ENCODE assay signal across 21 cellular contexts in the genomic region with DNA sequence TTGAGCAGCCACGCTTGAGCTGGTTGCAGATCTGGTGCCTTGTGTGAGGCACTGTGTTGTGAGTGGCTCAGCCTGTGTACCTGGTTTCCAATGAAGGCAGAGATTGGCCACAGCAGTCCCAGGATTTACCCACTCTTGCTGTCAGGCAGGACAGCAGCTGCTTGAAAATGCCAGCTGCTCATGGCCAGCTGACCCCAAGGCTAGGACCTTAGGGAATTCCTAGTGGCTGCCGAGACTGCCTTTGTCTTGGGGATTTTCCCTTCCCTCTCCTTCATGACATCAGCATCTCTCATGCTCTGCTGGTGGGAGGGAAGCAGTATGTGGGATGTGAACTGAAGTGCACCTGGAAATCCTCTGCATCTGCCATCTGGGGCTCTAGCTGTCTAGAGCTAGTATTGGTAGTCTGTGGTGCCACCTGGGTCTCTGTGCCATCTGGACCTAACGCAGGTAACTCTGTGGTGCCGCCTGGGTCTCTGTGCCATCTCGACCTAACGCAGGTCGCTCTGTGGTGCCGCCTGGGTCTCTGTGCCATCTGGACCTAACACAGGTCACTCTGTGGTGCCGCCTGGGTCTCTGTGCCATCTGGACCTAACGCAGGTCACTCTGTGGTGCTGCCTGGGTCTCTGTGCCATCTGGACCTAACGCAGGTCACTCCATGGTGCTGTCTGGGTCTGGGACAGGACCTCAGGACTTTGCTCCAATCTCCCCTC. TPM values are rescaled to one million over a fixed set of nuclear protein-coding genes. Genes with fewer than 3 reads are reported as not detected.
DNase-seq lines count a peak whose midpoint lies in the region; ATAC-seq and TF ChIP-seq lines count a peak whose summit lies in the region.
"Had no signal": no experiment of that assay in that cellular context is flagged by ENCODE, and none has a peak within 500 bp of the region (broad histone marks: within the 10 kb centered on the region; RNA-seq: fewer than 3 reads in every experiment).

No MANE protein-coding gene starts in this region.

- no peaks in the 10 kb centered on the region for H3K9me3 Mint-ChIP-seq in activated CD4-positive, alpha-beta T cell treated with anti-CD3 and anti-CD28 coated beads, Interleukin-2, amount 10 ng/mL, durations not matched to agents 24 days and 14 days
- H3K9me3 Mint-ChIP-seq: activated CD8-positive, alpha-beta T cell treated with anti-CD3 and anti-CD28 coated beads for 36 hours; CD8-positive, alpha-beta memory T cell had no signal

- no peak overlapping the region for H2BK5ac ChIP-seq in mesenchymal stem cell (ENCODE audit: low read depth, low read length, poor library complexity, severe bottlenecking)

- H3K4me3 ChIP-seq in WERI-Rb-1 (ENCODE audit: low read depth, low read length) (no peak overlapping the region), mesenchymal stem cell (ENCODE audit: insufficient read depth in 1 of 2, low read depth in 1 of 2, low read length in 2 of 2) (no peak overlapping the region), coronary artery (no peak overlapping the region)
- H3K4me3 ChIP-seq: esophagus squamous epithelium, Peyer's patch, stomach, vagina had no signal

- ATAC-seq in left ventricle myocardium superior = no peak
- ATAC-seq in left cardiac atrium = no peak
- no peak for ATAC-seq in HG03439 (IDR thresholded peaks at IDR 0.05; ENCODE audit: unreplicated experiment)
- ATAC-seq: activated CD8-positive, alpha-beta T cell treated with anti-CD3 and anti-CD28 coated beads for 36 hours had no signal

- no peaks in the 10 kb centered on the region for H3K36me3 ChIP-seq in WERI-Rb-1
- peaks cover 0 to 4% of the 10 kb centered on the region in 2 experiments for H3K36me3 ChIP-seq in mesenchymal stem cell (ENCODE audit: control insufficient read depth in 1 of 2, insufficient read depth in 2 of 2, low read depth in 1 of 2, low read length in 2 of 2)
- H3K36me3 ChIP-seq: esophagus squamous epithelium, Peyer's patch, stomach, vagina had no signal

- peaks cover 16% of the 10 kb centered on the region for H3K27me3 Mint-ChIP-seq in activated CD4-positive, alpha-beta T cell treated with anti-CD3 and anti-CD28 coated beads, Interleukin-2, amount 10 ng/mL, durations not matched to agents 24 days and 14 days

- H3K79me1 ChIP-seq in mesenchymal stem cell (replicated peaks; ENCODE audit: low read length, poor library complexity, severe bottlenecking) = peaks cover 7% of the 10 kb centered on the region

- H3K4me1 ChIP-seq in mesenchymal stem cell (ENCODE audit: control insufficient read depth, insufficient read depth, low read depth, low read length) = peaks cover 6% of the 10 kb centered on the region

- H3K4ac ChIP-seq in mesenchymal stem cell (ENCODE audit: low read depth in 1 of 2, low read length in 2 of 2) = no peak overlapping the region

- no peak overlapping the region for H3K9ac ChIP-seq in mesenchymal stem cell (ENCODE audit: low read length)

- peak; percentile 9 for DNase-seq in left ventricle myocardium superior
- no peak for DNase-seq in left cardiac atrium
- peak; percentile 76 for DNase-seq in WERI-Rb-1
- DNase-seq in mesenchymal stem cell = peak; percentile 54
- no peak for DNase-seq in activated CD4-positive, alpha-beta T cell treated with anti-CD3 and anti-CD28 coated beads, Interleukin-2, amount 10 ng/mL, durations not matched to agents 24 days and 14 days
- DNase-seq in activated CD4-positive, alpha-beta T cell treated with anti-CD3 and anti-CD28 coated beads, Interleukin-2, amount 50 U/mL, for 48 hours = no peak
- DNase-seq in coronary artery (ENCODE audit: low spot score) = no peak
- DNase-seq: activated CD8-positive, alpha-beta T cell treated with anti-CD3 and anti-CD28 coated beads for 36 hours; esophagus squamous epithelium; NCI-H526 treated with DMSO at 0.1 percent for 48 hours; Peyer's patch; stimulated activated CD4-positive, alpha-beta T cell treated with anti-CD3 and anti-CD28 coated beads, Interleukin-15, amount 100 ng/mL, for 24 hours; stomach had no signal

- peak overlapping the region; percentile 65 for H3K27ac ChIP-seq in WERI-Rb-1
- no peak overlapping the region for H3K27ac ChIP-seq in mesenchymal stem cell (ENCODE audit: low read length, poor library complexity, severe bottlenecking)
- no peak overlapping the region for H3K27ac ChIP-seq in coronary artery
- H3K27ac ChIP-seq: esophagus squamous epithelium, Peyer's patch, stomach, vagina, VCaP had no signal

- H4K8ac ChIP-seq in mesenchymal stem cell (ENCODE audit: low read length) = no peak overlapping the region

- H3K4me2 ChIP-seq in mesenchymal stem cell (ENCODE audit: low read length, poor library complexity, severe bottlenecking) = no peak overlapping the region

- no peak overlapping the region for H3K14ac ChIP-seq in mesenchymal stem cell (ENCODE audit: low read length in 2 of 2)

- H3K18ac ChIP-seq in mesenchymal stem cell (ENCODE audit: low read depth in 1 of 2, low read length in 2 of 2) = no peak overlapping the region

- H3K4me3 Mint-ChIP-seq in activated CD4-positive, alpha-beta T cell treated with anti-CD3 and anti-CD28 coated beads, Interleukin-2, amount 10 ng/mL, durations not matched to agents 24 days and 14 days = no peak overlapping the region
- H3K4me3 Mint-ChIP-seq: activated CD8-positive, alpha-beta T cell treated with anti-CD3 and anti-CD28 coated beads for 36 hours; memory B cell had no signal

- peaks cover 17% of the 10 kb centered on the region for H3K4me1 Mint-ChIP-seq in activated CD4-positive, alpha-beta T cell treated with anti-CD3 and anti-CD28 coated beads, Interleukin-2, amount 10 ng/mL, durations not matched to agents 24 days and 14 days

- H2AFZ ChIP-seq in mesenchymal stem cell (ENCODE audit: low read depth, low read length) = no peak overlapping the region

- TF ChIP-seq CTCF in WERI-Rb-1 (IDR thresholded peaks at IDR 0.05; ENCODE audit: low read depth, low read length) (no peak), coronary artery (IDR thresholded peaks at IDR 0.05) (no peak)

- no peak overlapping the region for H2BK120ac ChIP-seq in mesenchymal stem cell (ENCODE audit: low read depth, low read length)

- peak overlapping the region in 1 of 2 experiments; percentile 18 for H2BK12ac ChIP-seq in mesenchymal stem cell (ENCODE audit: low read length in 2 of 2)

- 89% methylated on average over 10 of the region's 11 CpGs for WGBS in mesenchymal stem cell

- H2AK5ac ChIP-seq in mesenchymal stem cell (ENCODE audit: low read length, severe bottlenecking) = no peak overlapping the region

- intact Hi-C loops in left ventricle myocardium superior (cut with micrococcal nuclease) (no loop called here), left cardiac atrium (cut with DNase I) (loop anchor here in 1 of 2 donors (5.0 kb wide), 1 partner anchor 103 kb away; no protein-coding TSS in a partner anchor)
- intact Hi-C loops in activated CD4-positive, alpha-beta T cell treated with anti-CD3 and anti-CD28 coated beads, Interleukin-2, amount 10 ng/mL, durations not matched to agents 24 days and 14 days (cut with micrococcal nuclease) = no loop called here

- no peak overlapping the region for H4K91ac ChIP-seq in mesenchymal stem cell (ENCODE audit: low read length)

- no peak overlapping the region for H3K27ac Mint-ChIP-seq in activated CD4-positive, alpha-beta T cell treated with anti-CD3 and anti-CD28 coated beads, Interleukin-2, amount 10 ng/mL, durations not matched to agents 24 days and 14 days
- H3K27ac Mint-ChIP-seq: activated CD8-positive, alpha-beta T cell treated with anti-CD3 and anti-CD28 coated beads for 36 hours; CD8-positive, alpha-beta memory T cell; memory B cell had no signal

- no peaks in the 10 kb centered on the region for H3K36me3 Mint-ChIP-seq in activated CD4-positive, alpha-beta T cell treated with anti-CD3 and anti-CD28 coated beads, Interleukin-2, amount 10 ng/mL, durations not matched to agents 24 days and 14 days (ENCODE audit: low read depth)

- no peaks in the 10 kb centered on the region for H3K9me3 ChIP-seq in WERI-Rb-1 (ENCODE audit: severe bottlenecking)
- H3K9me3 ChIP-seq in mesenchymal stem cell (ENCODE audit: control insufficient read depth, low read length) = no peaks in the 10 kb centered on the region
- H3K9me3 ChIP-seq: esophagus squamous epithelium, Peyer's patch, stomach, vagina had no signal

- no peaks in the 10 kb centered on the region for H3K27me3 ChIP-seq in WERI-Rb-1 (ENCODE audit: insufficient read depth, low read depth, severe bottlenecking)
- peaks cover 22 to 23% of the 10 kb centered on the region in 2 experiments for H3K27me3 ChIP-seq in mesenchymal stem cell (ENCODE audit: control insufficient read depth in 1 of 2, insufficient read depth in 1 of 2, low read length in 2 of 2)
- H3K27me3 ChIP-seq: Peyer's patch, vagina had no signal

- no peak overlapping the region for H2BK15ac ChIP-seq in mesenchymal stem cell (ENCODE audit: low read depth, poor library complexity, severe bottlenecking)

- H3K23ac ChIP-seq in mesenchymal stem cell (ENCODE audit: low read length in 2 of 2) = no peak overlapping the region

RNA-seq across cellular contexts. Expression of a gene that starts 3.8 kb away (rescaled TPM):
- total RNA-seq in left ventricle myocardium superior (57.5 TPM), left cardiac atrium (10 to 100 TPM; 41.4 to 43.4 TPM)
- polyA plus RNA-seq in mesenchymal stem cell (2013, experiment 1 of 2) = 17.1 TPM
- polyA plus RNA-seq in mesenchymal stem cell (2013, experiment 2 of 2) = 18.0 TPM
- 40.8 and 46.0 TPM in 2 replicates for total RNA-seq in activated CD4-positive, alpha-beta T cell treated with anti-CD3 and anti-CD28 coated beads, Interleukin-2, amount 10 ng/mL, durations not matched to agents 24 days and 14 days

RNA-seq across cellular contexts. Expression of a gene that starts 27.6 kb away (rescaled TPM):
- total RNA-seq in left ventricle myocardium superior (15.3 TPM), left cardiac atrium (10 to 100 TPM; 25.4 to 35.9 TPM)
- polyA plus RNA-seq in mesenchymal stem cell (2013, experiment 1 of 2) = 13.1 TPM
- polyA plus RNA-seq in mesenchymal stem cell (2013, experiment 2 of 2) = 13.9 TPM
- total RNA-seq in activated CD4-positive, alpha-beta T cell treated with anti-CD3 and anti-CD28 coated beads, Interleukin-2, amount 10 ng/mL, durations not matched to agents 24 days and 14 days = 0.66 and 1.4 TPM in 2 replicates
- total RNA-seq: MCF 10A, Peyer's patch, stomach, vagina had no signal
- polyA plus RNA-seq: neural cell had no signal

RNA-seq across cellular contexts. Expression of a gene that starts 47.9 kb away (rescaled TPM):
- not detected for total RNA-seq in left ventricle myocardium superior
- total RNA-seq in left cardiac atrium = not detected
- polyA plus RNA-seq in mesenchymal stem cell (2013, experiment 1 of 2) = not detected
- not detected for polyA plus RNA-seq in mesenchymal stem cell (2013, experiment 2 of 2)
- total RNA-seq in activated CD4-positive, alpha-beta T cell treated with anti-CD3 and anti-CD28 coated beads, Interleukin-2, amount 10 ng/mL, durations not matched to agents 24 days and 14 days = not detected in 2 replicates
- total RNA-seq: activated CD8-positive, alpha-beta T cell treated with anti-CD3 and anti-CD28 coated beads for 36 hours; activated T-cell treated with anti-CD3 and anti-CD28 coated beads, Interleukin-2, amount 50 U/mL, for 72 hours; CD8-positive, alpha-beta memory T cell; esophagus squamous epithelium; MCF 10A; Peyer's patch; stomach; vagina had no signal
- polyA plus RNA-seq: CD8-positive, alpha-beta memory T cell; neural cell; stomach had no signal

RNA-seq across cellular contexts. Expression of a gene that starts 56.9 kb away (rescaled TPM):
- total RNA-seq in left ventricle myocardium superior = 35.2 TPM
- 10 to 100 TPM; 28.6 to 37.5 TPM for total RNA-seq in left cardiac atrium
- polyA plus RNA-seq in mesenchymal stem cell (2013, experiment 1 of 2) = 19.9 TPM
- polyA plus RNA-seq in mesenchymal stem cell (2013, experiment 2 of 2) = 20.7 TPM
- 46.2 and 48.1 TPM in 2 replicates for total RNA-seq in activated CD4-positive, alpha-beta T cell treated with anti-CD3 and anti-CD28 coated beads, Interleukin-2, amount 10 ng/mL, durations not matched to agents 24 days and 14 days

RNA-seq across cellular contexts. Expression of a gene that starts 57.1 kb away (rescaled TPM):
- total RNA-seq in left ventricle myocardium superior (3.7 TPM), left cardiac atrium (1 to 10 TPM; 4.0 to 4.1 TPM)
- 5.7 TPM for polyA plus RNA-seq in mesenchymal stem cell (2013, experiment 1 of 2)
- polyA plus RNA-seq in mesenchymal stem cell (2013, experiment 2 of 2) = 5.4 TPM
- total RNA-seq in activated CD4-positive, alpha-beta T cell treated with anti-CD3 and anti-CD28 coated beads, Interleukin-2, amount 10 ng/mL, durations not matched to agents 24 days and 14 days = 15.0 and 15.9 TPM in 2 replicates

Comparison
In these comparisons a context has a peak if more than half of its experiments do, and no peak if none do; other contexts are left out.
1. DNase-seq: peak in left ventricle myocardium superior (single experiment), WERI-Rb-1 (single experiment) and mesenchymal stem cell (single experiment); none in left cardiac atrium (single experiment), activated CD4-positive, alpha-beta T cell treated with anti-CD3 and anti-CD28 coated beads, Interleukin-2, amount 10 ng/mL, durations not matched to agents 24 days and 14 days (single experiment), activated CD4-positive, alpha-beta T cell treated with anti-CD3 and anti-CD28 coated beads, Interleukin-2, amount 50 U/mL, for 48 hours (0 of 2) and coronary artery (single experiment).